Comparison of ENCODE assay signal across 26 cellular contexts in genomic region chr5:151147033-151147432, GRCh38. TPM values are rescaled to one million over a fixed set of nuclear protein-coding genes. Genes with fewer than 3 reads are reported as not detected.
DNase-seq lines count a peak whose midpoint lies in the region; ATAC-seq and TF ChIP-seq lines count a peak whose summit lies in the region.
"Had no signal": no experiment of that assay in that cellular context is flagged by ENCODE, and none has a peak within 500 bp of the region (broad histone marks: within the 10 kb centered on the region; RNA-seq: fewer than 3 reads in every experiment).

No MANE protein-coding gene starts in this region.

- H3K4me1 ChIP-seq in cardiac muscle cell (ENCODE audit: low read depth) (peaks cover 57% of the 10 kb centered on the region), heart left ventricle (peaks cover 16 to 99% (median 60%) of the 10 kb centered on the region in 12 donors)
- H3K4me1 ChIP-seq: foreskin keratinocyte had no signal

- no peak for TF ChIP-seq CTCF in cardiac muscle cell (IDR thresholded peaks at IDR 0.05; ENCODE audit: low read depth, low read length)
- TF ChIP-seq CTCF in heart left ventricle (IDR thresholded peaks at IDR 0.05) = no peak

- POLR2A ChIA-PET in activated CD4-positive, alpha-beta memory T cell treated with anti-CD3 and anti-CD28 coated beads, Interleukin-2, amount 10 ng/mL, durations not matched to agents 7 days and 5 days (lab: Charles Lee) = interaction anchor here (1.6 to 3.5 kb wide), 3 partner anchors 10 to 21 kb away, joined by 7 to 12 read pairs (median 9); partner anchors contain the start of gene ANXA6

- H3K4me3 ChIP-seq in cardiac muscle cell (no peak overlapping the region), heart left ventricle (no peak overlapping the region)
- H3K4me3 ChIP-seq: colonic mucosa, left ventricle myocardium inferior, pancreas, right atrium auricular region, SK-N-MC had no signal

- TF ChIP-seq POLR2A in heart left ventricle (IDR thresholded peaks at IDR 0.05) = no peak

- H3K27me3 ChIP-seq in cardiac muscle cell = no peaks in the 10 kb centered on the region
- H3K27me3 ChIP-seq in heart left ventricle = no peaks in the 10 kb centered on the region
- H3K27me3 ChIP-seq: brain microvascular endothelial cell, colonic mucosa, foreskin keratinocyte, pancreas, right atrium auricular region had no signal

- H3K36me3 Mint-ChIP-seq in activated CD4-positive, alpha-beta memory T cell treated with anti-CD3 and anti-CD28 coated beads, Interleukin-2, amount 10 ng/mL, durations not matched to agents 7 days and 5 days (ENCODE audit: low read depth) = peaks cover 78% of the 10 kb centered on the region
- H3K36me3 Mint-ChIP-seq in effector memory CD8-positive, alpha-beta T cell (ENCODE audit: insufficient read depth) = peaks cover 55% of the 10 kb centered on the region
- H3K36me3 Mint-ChIP-seq in stimulated activated naive B cell treated with anti-CD40 and anti-IgM and Interleukin-4, amounts not matched to agents 10 μg/mL and 1 μg/mL and 100 μg/mL, for 72 hours = peaks cover 64 to 80% of the 10 kb centered on the region in 2 donors

- no peaks in the 10 kb centered on the region for H3K9me3 ChIP-seq in cardiac muscle cell (ENCODE audit: low read depth)
- H3K9me3 ChIP-seq in heart left ventricle = no peaks in the 10 kb centered on the region
- H3K9me3 ChIP-seq: colonic mucosa, left ventricle myocardium inferior, pancreas, right atrium auricular region had no signal

- H3K9me3 Mint-ChIP-seq in activated CD4-positive, alpha-beta memory T cell treated with anti-CD3 and anti-CD28 coated beads, Interleukin-2, amount 10 ng/mL, durations not matched to agents 7 days and 5 days = no peaks in the 10 kb centered on the region
- no peaks in the 10 kb centered on the region for H3K9me3 Mint-ChIP-seq in effector memory CD8-positive, alpha-beta T cell
- no peaks in the 10 kb centered on the region for H3K9me3 Mint-ChIP-seq in stimulated activated naive B cell treated with anti-CD40 and anti-IgM and Interleukin-4, amounts not matched to agents 10 μg/mL and 1 μg/mL and 100 μg/mL, for 72 hours
- H3K9me3 Mint-ChIP-seq: nephron had no signal

- H3K27me3 Mint-ChIP-seq in activated CD4-positive, alpha-beta memory T cell treated with anti-CD3 and anti-CD28 coated beads, Interleukin-2, amount 10 ng/mL, durations not matched to agents 7 days and 5 days = no peaks in the 10 kb centered on the region
- H3K27me3 Mint-ChIP-seq in effector memory CD8-positive, alpha-beta T cell = no peaks in the 10 kb centered on the region
- H3K27me3 Mint-ChIP-seq in stimulated activated naive B cell treated with anti-CD40 and anti-IgM and Interleukin-4, amounts not matched to agents 10 μg/mL and 1 μg/mL and 100 μg/mL, for 72 hours = no peaks in the 10 kb centered on the region

- peaks cover 98% of the 10 kb centered on the region for H3K4me1 Mint-ChIP-seq in activated CD4-positive, alpha-beta memory T cell treated with anti-CD3 and anti-CD28 coated beads, Interleukin-2, amount 10 ng/mL, durations not matched to agents 7 days and 5 days
- peaks cover 89 to 96% of the 10 kb centered on the region in 2 donors for H3K4me1 Mint-ChIP-seq in effector memory CD8-positive, alpha-beta T cell (ENCODE audit: low read depth in 2 of 2)
- H3K4me1 Mint-ChIP-seq in stimulated activated naive B cell treated with anti-CD40 and anti-IgM and Interleukin-4, amounts not matched to agents 10 μg/mL and 1 μg/mL and 100 μg/mL, for 72 hours = peaks cover 80 to 100% of the 10 kb centered on the region in 2 donors

- DNase-seq in cardiac muscle cell (ENCODE audit: low read depth in 1 of 2, low spot score in 1 of 2) (no peak), heart left ventricle (no peak), NCI-H1694 (lab: John Stamatoyannopoulos, UW) (no peak)
- no peak for DNase-seq in activated CD4-positive, alpha-beta memory T cell treated with anti-CD3 and anti-CD28 coated beads, Interleukin-2, amount 10 ng/mL, durations not matched to agents 7 days and 5 days
- no peak for DNase-seq in effector memory CD8-positive, alpha-beta T cell
- no peak for DNase-seq in stimulated activated naive B cell treated with anti-CD40 and anti-IgM and Interleukin-4, amounts not matched to agents 10 μg/mL and 1 μg/mL and 100 μg/mL, for 72 hours
- DNase-seq: activated T-cell treated with anti-CD3 and anti-CD28 coated beads for 4 hours; brain microvascular endothelial cell; C1 segment of cervical spinal cord; colonic mucosa; effector memory CD4-positive, alpha-beta T cell; foreskin keratinocyte; hippocampal formation; left ventricle myocardium inferior; NCI-H1105 treated with DMSO at 0.1 percent for 48 hours; NCI-H2029 treated with DMSO at 0.1 percent for 48 hours; NCI-H226; NCI-H748 treated with DMSO at 0.1 percent for 48 hours; pancreas; stimulated activated CD4-positive, alpha-beta T cell treated with anti-CD3 and anti-CD28 coated beads, Interleukin-2, amount 100 ng/mL, for 48 hours; stimulated activated naive CD4-positive, alpha-beta T cell had no signal

- ATAC-seq in heart left ventricle (no peak), GM21786 (IDR thresholded peaks at IDR 0.05; ENCODE audit: unreplicated experiment) (no peak), GM21529 (IDR thresholded peaks at IDR 0.05; ENCODE audit: unreplicated experiment) (no peak)
- ATAC-seq in effector memory CD8-positive, alpha-beta T cell (replicated peaks) = no peak
- no peak for ATAC-seq in stimulated activated naive B cell treated with anti-CD40 and anti-IgM and Interleukin-4, amounts not matched to agents 10 μg/mL and 1 μg/mL and 100 μg/mL, for 72 hours (replicated peaks)
- ATAC-seq: foreskin keratinocyte, pancreas had no signal

- peak overlapping the region; percentile 42 for H3K27ac Mint-ChIP-seq in activated CD4-positive, alpha-beta memory T cell treated with anti-CD3 and anti-CD28 coated beads, Interleukin-2, amount 10 ng/mL, durations not matched to agents 7 days and 5 days
- peak overlapping the region; percentile 95 for H3K27ac Mint-ChIP-seq in effector memory CD8-positive, alpha-beta T cell
- H3K27ac Mint-ChIP-seq in stimulated activated naive B cell treated with anti-CD40 and anti-IgM and Interleukin-4, amounts not matched to agents 10 μg/mL and 1 μg/mL and 100 μg/mL, for 72 hours = peak overlapping the region; percentile 71

- intact Hi-C loops in heart left ventricle (cut with DNase I) = no loop called here

- CTCF ChIA-PET in activated CD4-positive, alpha-beta memory T cell treated with anti-CD3 and anti-CD28 coated beads, Interleukin-2, amount 10 ng/mL, durations not matched to agents 7 days and 5 days (lab: Charles Lee) = interaction anchor here (2.3 to 4.3 kb wide), 3 partner anchors 18 to 31 kb away, joined by 9 to 43 read pairs (median 22); no protein-coding TSS in a partner anchor

- peak overlapping the region; percentile 21 for H3K27ac ChIP-seq in cardiac muscle cell
- H3K27ac ChIP-seq in heart left ventricle = peak overlapping the region in 1 of 12 donors; percentile 30
- H3K27ac ChIP-seq: brain microvascular endothelial cell, colonic mucosa, foreskin keratinocyte, left ventricle myocardium inferior, pancreas, right atrium auricular region, SK-N-MC had no signal

- peaks cover 26% of the 10 kb centered on the region for H3K36me3 ChIP-seq in cardiac muscle cell
- H3K36me3 ChIP-seq in heart left ventricle = peaks cover 0 to 60% (median 34%) of the 10 kb centered on the region in 9 donors
- H3K36me3 ChIP-seq: colonic mucosa, pancreas had no signal

- WGBS in heart left ventricle, 4 donors = 94 to 96% (median 95%) methylated on average over 4 of the region's 4 CpGs

- no peak overlapping the region for H3K4me3 Mint-ChIP-seq in activated CD4-positive, alpha-beta memory T cell treated with anti-CD3 and anti-CD28 coated beads, Interleukin-2, amount 10 ng/mL, durations not matched to agents 7 days and 5 days
- H3K4me3 Mint-ChIP-seq in effector memory CD8-positive, alpha-beta T cell = peak overlapping the region; percentile 83 to 96
- H3K4me3 Mint-ChIP-seq in stimulated activated naive B cell treated with anti-CD40 and anti-IgM and Interleukin-4, amounts not matched to agents 10 μg/mL and 1 μg/mL and 100 μg/mL, for 72 hours = peak overlapping the region in 1 of 2 donors; percentile 36
- H3K4me3 Mint-ChIP-seq: nephron had no signal

RNA-seq across cellular contexts. Expression of gene ANXA6, which starts 10.5 kb away (rescaled TPM):
- total RNA-seq in cardiac muscle cell = 628 and 658 TPM in 2 replicates
- 404 and 448 TPM in 2 replicates for polyA plus RNA-seq in cardiac muscle cell
- total RNA-seq in heart left ventricle = 100 to 1,000 TPM; 179 to 287 (median 220) TPM
- 100 to 1,000 TPM; 171 to 202 TPM for polyA plus RNA-seq in heart left ventricle
- total RNA-seq in activated CD4-positive, alpha-beta memory T cell treated with anti-CD3 and anti-CD28 coated beads, Interleukin-2, amount 10 ng/mL, durations not matched to agents 7 days and 5 days = 100 to 1,000 TPM; 603 to 606 TPM

Comparison
In these comparisons a context has a peak if more than half of its experiments do, and no peak if none do; other contexts are left out.
1. H3K27ac Mint-ChIP-seq: peak in every context shown above with its lines; median percentile 95 in effector memory CD8-positive, alpha-beta T cell; 71 in stimulated activated naive B cell treated with anti-CD40 and anti-IgM and Interleukin-4, amounts not matched to agents 10 μg/mL and 1 μg/mL and 100 μg/mL, for 72 hours; 42 in activated CD4-positive, alpha-beta memory T cell treated with anti-CD3 and anti-CD28 coated beads, Interleukin-2, amount 10 ng/mL, durations not matched to agents 7 days and 5 days.